ENCODE assay signal across 18 cellular contexts in genomic region chr11:36791957-36792356, GRCh38.
"Had no signal": no experiment of that assay in that cellular context is flagged by ENCODE, and none has a peak within 500 bp of the region (broad histone marks: within the 10 kb centered on the region; RNA-seq: fewer than 3 reads in every experiment).

No MANE protein-coding gene starts in this region.

- H3K4me3 Mint-ChIP-seq: activated CD4-positive, alpha-beta memory T cell treated with anti-CD3 and anti-CD28 coated beads for 36 hours; activated CD4-positive, alpha-beta T cell treated with anti-CD3 and anti-CD28 coated beads for 36 hours; activated naive CD8-positive, alpha-beta T cell treated with anti-CD3 and anti-CD28 coated beads for 36 hours; activated T-helper 1 cell treated with anti-CD3 and anti-CD28 coated beads, Interleukin-12 subunit alpha, Interleukin-12 subunit beta, Interleukin-2, Interleukin-4 antibody, amounts not matched to agents 30 ng/mL and 10 ng/mL and 1 ng/mL, durations not matched to agents 14 hours and 24 hours and 36 hours; naive B cell; neural crest cell had no signal

- H3K27ac Mint-ChIP-seq: activated CD4-positive, alpha-beta memory T cell treated with anti-CD3 and anti-CD28 coated beads for 36 hours; activated CD4-positive, alpha-beta T cell treated with anti-CD3 and anti-CD28 coated beads for 36 hours; activated naive CD8-positive, alpha-beta T cell treated with anti-CD3 and anti-CD28 coated beads for 36 hours; activated T-helper 1 cell treated with anti-CD3 and anti-CD28 coated beads, Interleukin-12 subunit alpha, Interleukin-12 subunit beta, Interleukin-2, Interleukin-4 antibody, amounts not matched to agents 30 ng/mL and 10 ng/mL and 1 ng/mL, durations not matched to agents 14 hours and 24 hours and 36 hours; naive B cell; progenitor cell of endocrine pancreas had no signal

- H3K4me1 Mint-ChIP-seq: activated CD4-positive, alpha-beta T cell treated with anti-CD3 and anti-CD28 coated beads for 36 hours; activated naive CD8-positive, alpha-beta T cell treated with anti-CD3 and anti-CD28 coated beads for 36 hours; naive B cell; neural crest cell had no signal

- H3K9me3 ChIP-seq: mucosa of descending colon, thyroid gland had no signal

- H3K36me3 Mint-ChIP-seq: activated CD4-positive, alpha-beta memory T cell treated with anti-CD3 and anti-CD28 coated beads for 36 hours; activated naive CD8-positive, alpha-beta T cell treated with anti-CD3 and anti-CD28 coated beads for 36 hours; naive B cell had no signal

- H3K9me3 Mint-ChIP-seq: activated CD4-positive, alpha-beta memory T cell treated with anti-CD3 and anti-CD28 coated beads for 36 hours; activated naive CD8-positive, alpha-beta T cell treated with anti-CD3 and anti-CD28 coated beads for 36 hours; activated T-helper 1 cell treated with anti-CD3 and anti-CD28 coated beads, Interleukin-12 subunit alpha, Interleukin-12 subunit beta, Interleukin-2, Interleukin-4 antibody, amounts not matched to agents 30 ng/mL and 10 ng/mL and 1 ng/mL, durations not matched to agents 14 hours and 24 hours and 36 hours had no signal

- H3K4me3 ChIP-seq: mucosa of descending colon, thyroid gland had no signal

- DNase-seq: activated CD4-positive, alpha-beta memory T cell treated with anti-CD3 and anti-CD28 coated beads for 36 hours; activated CD4-positive, alpha-beta T cell treated with anti-CD3 and anti-CD28 coated beads for 36 hours; activated naive CD8-positive, alpha-beta T cell treated with anti-CD3 and anti-CD28 coated beads for 36 hours; activated T-cell treated with anti-CD3 and anti-CD28 coated beads for 4 hours; amniotic stem cell; dermis blood vessel endothelial cell; effector memory CD4-positive, alpha-beta T cell; mesenchymal stem cell; mucosa of descending colon; naive B cell; stimulated activated CD4-positive, alpha-beta T cell treated with anti-CD3 and anti-CD28 coated beads, Interleukin-12 subunit alpha, Interleukin-12 subunit beta, amount 100 ng/mL, for 4 hours; stimulated activated CD4-positive, alpha-beta T cell treated with anti-CD3 and anti-CD28 coated beads, Interleukin-1b, Interleukin-23, amount 100 ng/mL, for 48 hours; stimulated activated CD8-positive, alpha-beta memory T cell treated with anti-CD3 and anti-CD28 coated beads, Interleukin-4, amount 100 ng/mL, for 48 hours; stimulated activated naive CD4-positive, alpha-beta T cell; thyroid gland had no signal

- H3K27me3 Mint-ChIP-seq: progenitor cell of endocrine pancreas had no signal

- ATAC-seq: activated CD4-positive, alpha-beta T cell treated with anti-CD3 and anti-CD28 coated beads for 36 hours; mucosa of descending colon had no signal
